33 cellular contexts compared by ENCODE assay signal in the genomic region with DNA sequence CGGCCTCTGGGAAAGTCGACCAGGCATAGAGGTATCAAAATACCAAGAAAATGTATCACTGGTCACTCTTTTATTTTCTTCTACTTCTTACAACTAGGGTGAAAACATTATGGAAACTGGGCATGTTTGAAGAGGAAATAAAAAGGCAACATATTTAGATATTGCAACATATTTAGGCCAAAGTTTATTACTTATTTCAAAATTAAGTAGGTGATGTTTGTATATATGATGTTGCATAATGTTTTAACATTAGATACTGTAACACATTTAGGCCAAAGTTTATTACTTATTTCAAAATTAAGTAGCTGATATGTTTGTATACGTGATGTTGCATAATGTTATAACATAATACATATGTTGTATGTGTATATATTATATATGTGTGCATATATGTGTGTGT.
"Had no signal": no experiment of that assay in that cellular context is flagged by ENCODE, and none has a peak within 500 bp of the region (broad histone marks: within the 10 kb centered on the region; RNA-seq: fewer than 3 reads in every experiment).

No MANE protein-coding gene starts in this region.

- FAIRE-seq: astrocyte, TTC549 had no signal

- H3K36me3 ChIP-seq: adrenal gland, brain microvascular endothelial cell, breast epithelium had no signal

- H3K27ac ChIP-seq: adrenal gland, body of pancreas, brain microvascular endothelial cell, breast epithelium, VCaP had no signal

- H3K4me3 ChIP-seq: adrenal gland, body of pancreas, breast epithelium had no signal

- H3K27me3 ChIP-seq: adrenal gland, body of pancreas, brain microvascular endothelial cell, breast epithelium had no signal

- ATAC-seq: activated CD8-positive, alpha-beta T cell treated with anti-CD3 and anti-CD28 coated beads for 36 hours; activated naive CD4-positive, alpha-beta T cell treated with anti-CD3 and anti-CD28 coated beads, Interleukin-2, amount 50 U/mL, for 72 hours; activated T-cell treated with anti-CD3 and anti-CD28 coated beads, Interleukin-2, amount 50 U/mL, for 4 hours; activated T-cell treated with anti-CD3 and anti-CD28 coated beads, Interleukin-2, amount 50 U/mL, for 72 hours; activated T-helper 17 cell treated with anti-CD3 and anti-CD28 coated beads, Interleukin-2, amount 50 U/mL, for 72 hours; body of pancreas had no signal

- H3K9me3 ChIP-seq: adrenal gland, body of pancreas, breast epithelium had no signal

- DNase-seq: activated B cell treated with CpG ODN at 0.5 μM for 24 hours; activated CD4-positive, alpha-beta memory T cell treated with anti-CD3 and anti-CD28 coated beads for 36 hours; activated CD4-positive, alpha-beta T cell treated with anti-CD3 and anti-CD28 coated beads for 4 hours; activated CD4-positive, alpha-beta T cell treated with anti-CD3 and anti-CD28 coated beads, Interleukin-2, amount 10 ng/mL, durations not matched to agents 24 days and 14 days; activated CD4-positive, alpha-beta T cell treated with anti-CD3 and anti-CD28 coated beads, Interleukin-2, amount 50 U/mL, for 1 hour; activated CD4-positive, alpha-beta T cell treated with anti-CD3 and anti-CD28 coated beads, Interleukin-2, amount 50 U/mL, for 4 hours; activated CD4-positive, CD25-positive, alpha-beta regulatory T cell treated with anti-CD3 and anti-CD28 coated beads, Interleukin-2, amount 50 U/mL, for 72 hours; activated CD8-positive, alpha-beta memory T cell treated with anti-CD3 and anti-CD28 coated beads, Interleukin-2, amount 50 U/mL, for 4 hours; activated CD8-positive, alpha-beta T cell treated with anti-CD3 and anti-CD28 coated beads for 36 hours; activated effector memory CD4-positive, alpha-beta T cell treated with anti-CD3 and anti-CD28 coated beads, Interleukin-2, amount 50 U/mL, for 16 hours; activated gamma-delta T cell treated with Interleukin-2 at 50 U/mL for 16 hours; activated naive CD4-positive, alpha-beta T cell; activated naive CD4-positive, alpha-beta T cell treated with anti-CD3 and anti-CD28 coated beads for 36 hours; activated naive CD4-positive, alpha-beta T cell treated with anti-CD3 and anti-CD28 coated beads, Interleukin-2, amount 50 U/mL, for 16 hours; activated naive CD8-positive, alpha-beta T cell treated with anti-CD3 and anti-CD28 coated beads for 36 hours; activated T-cell treated with anti-CD3 and anti-CD28 coated beads for 4 hours; activated T-cell treated with anti-CD3 and anti-CD28 coated beads, Interleukin-2, amount 50 U/mL, for 1 hour; activated T-cell treated with anti-CD3 and anti-CD28 coated beads, Interleukin-2, amount 50 U/mL, for 4 hours; activated T-cell treated with anti-CD3 and anti-CD28 coated beads, Interleukin-2, amount 50 U/mL, for 72 hours; adrenal gland; amniotic stem cell; aorta; body of pancreas; brain microvascular endothelial cell; central memory CD4-positive, alpha-beta T cell; T-helper 2 cell; T-helper 9 cell had no signal

- H3K4me1 ChIP-seq: adrenal gland, body of pancreas, breast epithelium had no signal
